ENCODE assay signal across 1 cellular context in genomic region chr5:135986891-135987401, GRCh38.
TF ChIP-seq lines count a peak whose summit lies in the region.

No MANE protein-coding gene starts in this region.

TF ChIP-seq in HepG2, 621 proteins besides CTCF, POLR2A, EP300 and RAD21:
- TF ChIP-seq NFAT5 (CRISPR knock-in tag; IDR thresholded peaks at IDR 0.05) (no peak), ZIK1 (CRISPR knock-in tag; IDR thresholded peaks at IDR 0.05; ENCODE audit: borderline replicate concordance, low read depth) (no peak), ZBTB21 (CRISPR knock-in tag; IDR thresholded peaks at IDR 0.05) (no peak), TERF1 (CRISPR knock-in tag; IDR thresholded peaks at IDR 0.05) (no peak), ZNF747 (CRISPR knock-in tag; IDR thresholded peaks at IDR 0.05; ENCODE audit: borderline replicate concordance) (no peak), ZNF44 (CRISPR knock-in tag; IDR thresholded peaks at IDR 0.05) (no peak), ATF2 (CRISPR knock-in tag; IDR thresholded peaks at IDR 0.05) (no peak), ARID3A (IDR thresholded peaks at IDR 0.05; ENCODE audit: low read depth, low read length) (no peak), ZBTB38 (CRISPR knock-in tag; IDR thresholded peaks at IDR 0.05) (no peak), ZNF740 (CRISPR knock-in tag; IDR thresholded peaks at IDR 0.05) (no peak), RCOR2 (CRISPR knock-in tag; IDR thresholded peaks at IDR 0.05) (no peak), LRRFIP1 (CRISPR knock-in tag; conservative IDR thresholded peaks at IDR 0.05) (no peak), REST (IDR thresholded peaks at IDR 0.05; ENCODE audit: borderline replicate concordance in 1 of 2, low read depth in 1 of 2, low read length in 2 of 2) (no peak), NBN (conservative IDR thresholded peaks at IDR 0.05) (no peak), NFIC (IDR thresholded peaks at IDR 0.05; ENCODE audit: low read length) (no peak), HMGXB3 (CRISPR knock-in tag; IDR thresholded peaks at IDR 0.05; ENCODE audit: borderline replicate concordance) (no peak), MTA3 (CRISPR knock-in tag; IDR thresholded peaks at IDR 0.05) (no peak), SNAPC2 (CRISPR knock-in tag; IDR thresholded peaks at IDR 0.05) (no peak), ZNF770 (CRISPR knock-in tag; IDR thresholded peaks at IDR 0.05) (no peak)
